In genomic region chr20:15922556-15922955, GRCh38 we compare ENCODE assay signal across 21 cellular contexts.
DNase-seq lines count a peak whose midpoint lies in the region; ATAC-seq and TF ChIP-seq lines count a peak whose summit lies in the region.
"Had no signal": no experiment of that assay in that cellular context is flagged by ENCODE, and none has a peak within 500 bp of the region (broad histone marks: within the 10 kb centered on the region; RNA-seq: fewer than 3 reads in every experiment).

No MANE protein-coding gene starts in this region.

- no peak for TF ChIP-seq EP300 in esophagus muscularis mucosa (IDR thresholded peaks at IDR 0.05)
- TF ChIP-seq EP300 in ovary (IDR thresholded peaks at IDR 0.05), result no peak

- H3K27me3 Mint-ChIP-seq in activated CD4-positive, alpha-beta memory T cell treated with anti-CD3 and anti-CD28 coated beads, Interleukin-2, amount 10 ng/mL, durations not matched to agents 7 days and 5 days, result no peaks in the 10 kb centered on the region
- H3K27me3 Mint-ChIP-seq: activated CD8-positive, alpha-beta memory T cell treated with anti-CD3 and anti-CD28 coated beads, Interleukin-2, amount 10 ng/mL, durations not matched to agents 7 days and 5 days had no signal

- H3K36me3 ChIP-seq in esophagus muscularis mucosa (no peaks in the 10 kb centered on the region), ovary (no peaks in the 10 kb centered on the region)
- H3K36me3 ChIP-seq: thyroid gland had no signal

- no peak overlapping the region for H3K4me3 ChIP-seq in esophagus muscularis mucosa
- no peak overlapping the region for H3K4me3 ChIP-seq in ovary
- H3K4me3 ChIP-seq: thyroid gland had no signal

- no peaks in the 10 kb centered on the region for H3K9me3 ChIP-seq in esophagus muscularis mucosa
- no peaks in the 10 kb centered on the region for H3K9me3 ChIP-seq in ovary
- H3K9me3 ChIP-seq: thyroid gland had no signal

- no peak overlapping the region for H3K27ac Mint-ChIP-seq in activated CD4-positive, alpha-beta memory T cell treated with anti-CD3 and anti-CD28 coated beads, Interleukin-2, amount 10 ng/mL, durations not matched to agents 7 days and 5 days
- H3K27ac Mint-ChIP-seq: activated CD8-positive, alpha-beta memory T cell treated with anti-CD3 and anti-CD28 coated beads, Interleukin-2, amount 10 ng/mL, durations not matched to agents 7 days and 5 days; natural killer cell had no signal

- no peaks in the 10 kb centered on the region for H3K4me1 Mint-ChIP-seq in activated CD4-positive, alpha-beta memory T cell treated with anti-CD3 and anti-CD28 coated beads, Interleukin-2, amount 10 ng/mL, durations not matched to agents 7 days and 5 days
- H3K4me1 Mint-ChIP-seq: activated CD8-positive, alpha-beta memory T cell treated with anti-CD3 and anti-CD28 coated beads, Interleukin-2, amount 10 ng/mL, durations not matched to agents 7 days and 5 days; natural killer cell had no signal

- intact Hi-C loops in esophagus muscularis mucosa (cut with DNase I) (no loop called here), posterior vena cava (cut with DNase I) (no loop called here), ovary (cut with DNase I) (no loop called here)

- TF ChIP-seq POLR2A in esophagus muscularis mucosa (IDR thresholded peaks at IDR 0.05; ENCODE audit: low read depth) (no peak), ovary (IDR thresholded peaks at IDR 0.05) (no peak)

- WGBS in esophagus muscularis mucosa, result 89% methylated on average over 1 of the region's 1 CpG
- 95 to 100% (median 97%) methylated on average over 1 of the region's 1 CpG for WGBS in ovary, 3 donors

- H3K27me3 ChIP-seq in esophagus muscularis mucosa, result no peaks in the 10 kb centered on the region
- H3K27me3 ChIP-seq in ovary, result no peaks in the 10 kb centered on the region
- H3K27me3 ChIP-seq: thyroid gland had no signal

- no peaks in the 10 kb centered on the region for H3K36me3 Mint-ChIP-seq in activated CD4-positive, alpha-beta memory T cell treated with anti-CD3 and anti-CD28 coated beads, Interleukin-2, amount 10 ng/mL, durations not matched to agents 7 days and 5 days (ENCODE audit: low read depth)
- H3K36me3 Mint-ChIP-seq: activated CD8-positive, alpha-beta memory T cell treated with anti-CD3 and anti-CD28 coated beads, Interleukin-2, amount 10 ng/mL, durations not matched to agents 7 days and 5 days; natural killer cell had no signal

- H3K9me3 Mint-ChIP-seq in activated CD4-positive, alpha-beta memory T cell treated with anti-CD3 and anti-CD28 coated beads, Interleukin-2, amount 10 ng/mL, durations not matched to agents 7 days and 5 days, result peaks cover 6% of the 10 kb centered on the region
- H3K9me3 Mint-ChIP-seq: natural killer cell had no signal

- peaks cover 0 to 5% (median 0%) of the 10 kb centered on the region in 4 donors for H3K4me1 ChIP-seq in esophagus muscularis mucosa
- H3K4me1 ChIP-seq in ovary (ENCODE audit: insufficient read depth), result no peaks in the 10 kb centered on the region
- H3K4me1 ChIP-seq: thyroid gland had no signal

- H3K4me3 Mint-ChIP-seq in activated CD4-positive, alpha-beta memory T cell treated with anti-CD3 and anti-CD28 coated beads, Interleukin-2, amount 10 ng/mL, durations not matched to agents 7 days and 5 days, result no peak overlapping the region
- H3K4me3 Mint-ChIP-seq: activated CD8-positive, alpha-beta memory T cell treated with anti-CD3 and anti-CD28 coated beads, Interleukin-2, amount 10 ng/mL, durations not matched to agents 7 days and 5 days; natural killer cell had no signal

- ATAC-seq in GM18868 (IDR thresholded peaks at IDR 0.05; ENCODE audit: unreplicated experiment) (peak; percentile 49), GM21717 (IDR thresholded peaks at IDR 0.05; ENCODE audit: unreplicated experiment) (peak; percentile 54), HG03159 (IDR thresholded peaks at IDR 0.05; ENCODE audit: unreplicated experiment) (peak; percentile 40)
- ATAC-seq: activated CD8-positive, alpha-beta memory T cell treated with anti-CD3 and anti-CD28 coated beads, Interleukin-2, amount 10 ng/mL, durations not matched to agents 7 days and 5 days; natural killer cell; PC-3 had no signal

- CTCF ChIA-PET in activated CD4-positive, alpha-beta memory T cell treated with anti-CD3 and anti-CD28 coated beads, Interleukin-2, amount 10 ng/mL, durations not matched to agents 7 days and 5 days (lab: Charles Lee), result no interaction called here

- H3K27ac ChIP-seq in esophagus muscularis mucosa (replicated peaks in 1 of 4), result no peak overlapping the region
- no peak overlapping the region for H3K27ac ChIP-seq in ovary
- H3K27ac ChIP-seq: HL-60, KMS-11, thyroid gland had no signal

- POLR2A ChIA-PET in activated CD4-positive, alpha-beta memory T cell treated with anti-CD3 and anti-CD28 coated beads, Interleukin-2, amount 10 ng/mL, durations not matched to agents 7 days and 5 days (lab: Charles Lee), result no interaction called here

- TF ChIP-seq CTCF in esophagus muscularis mucosa (IDR thresholded peaks at IDR 0.05) (no peak), ovary (IDR thresholded peaks at IDR 0.05) (no peak)

- DNase-seq in esophagus muscularis mucosa (ENCODE audit: extremely low spot score) (peak; percentile 42), posterior vena cava (ENCODE audit: low spot score) (no peak), ovary (no peak), NCI-H226 (no peak)
- no peak for DNase-seq in activated CD4-positive, alpha-beta memory T cell treated with anti-CD3 and anti-CD28 coated beads, Interleukin-2, amount 10 ng/mL, durations not matched to agents 7 days and 5 days
- DNase-seq: activated CD8-positive, alpha-beta memory T cell treated with anti-CD3 and anti-CD28 coated beads, Interleukin-2, amount 10 ng/mL, durations not matched to agents 7 days and 5 days; activated naive CD4-positive, alpha-beta T cell treated with Interleukin-2 at 50 U/mL for 16 hours; AML-193; H7; natural killer cell; NCI-H1417; PC-3; retina; stimulated activated CD4-positive, alpha-beta T cell treated with anti-CD3 and anti-CD28 coated beads, Interleukin-2, amount 100 ng/mL, for 24 hours; stimulated activated CD8-positive, alpha-beta memory T cell treated with anti-CD3 and anti-CD28 coated beads, Interleukin-4, amount 100 ng/mL, for 48 hours; thyroid gland had no signal
